ENCODE assay signal across 10 cellular contexts in the genomic region with DNA sequence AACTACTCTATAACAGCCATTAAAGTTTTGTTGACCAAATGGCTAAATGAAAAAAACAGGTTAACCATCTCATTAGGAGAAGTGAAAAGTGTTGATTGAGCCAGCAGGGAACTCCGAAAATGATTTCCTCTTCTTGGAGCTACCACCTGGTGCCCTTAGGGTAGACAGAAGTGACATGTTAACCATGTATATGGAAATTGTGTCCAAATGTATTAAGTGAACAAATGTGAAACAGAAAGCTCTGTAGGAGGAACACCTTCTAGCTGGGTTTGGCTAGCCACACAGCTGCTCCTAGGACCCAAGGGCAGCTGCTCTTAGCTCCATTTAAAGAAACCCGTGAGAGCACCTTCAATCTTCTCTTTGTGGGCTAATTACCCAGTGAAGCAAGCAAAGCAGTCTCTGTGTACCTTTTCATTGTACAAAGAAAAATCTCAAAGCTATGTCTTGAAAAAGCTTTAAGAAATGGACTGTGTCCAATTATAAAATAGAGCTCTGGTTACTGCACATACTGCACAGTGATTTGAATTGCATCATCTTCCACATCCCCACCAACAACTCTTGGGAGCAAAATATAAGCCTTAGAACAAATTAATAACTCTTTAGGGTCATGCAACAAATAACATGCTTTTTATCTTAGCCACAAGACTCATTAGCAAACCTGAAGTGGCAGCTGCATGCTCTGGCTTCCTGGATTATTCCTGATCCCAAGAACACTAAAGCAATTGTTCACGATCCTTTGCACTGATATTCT. TPM values are rescaled to one million over a fixed set of nuclear protein-coding genes. Genes with fewer than 3 reads are reported as not detected.
A peak's percentile ranks its signal among the peaks of the same experiment; 100 is the strongest.
DNase-seq lines count a peak whose midpoint lies in the region; ATAC-seq and TF ChIP-seq lines count a peak whose summit lies in the region.
"Had no signal": no experiment of that assay in that cellular context is flagged by ENCODE, and none has a peak within 500 bp of the region (broad histone marks: within the 10 kb centered on the region; RNA-seq: fewer than 3 reads in every experiment).

No MANE protein-coding gene starts in this region.

- DNase-seq in NCI-H2107 (lab: John Stamatoyannopoulos, UW) (peak; percentile 0), NCI-H1436 (lab: John Stamatoyannopoulos, UW) (no peak), HCEC 1CT (no peak), globus pallidus (ENCODE audit: low spot score) (no peak), Peyer's patch (no peak)
- DNase-seq: T-helper 1 cell had no signal

- TF ChIP-seq POLR2A in Peyer's patch (IDR thresholded peaks at IDR 0.05), result no peak

- H3K27ac Mint-ChIP-seq in nephron, result peak overlapping the region; percentile 47 to 75 (median 68)

- H3K27me3 ChIP-seq in Peyer's patch, result no peaks in the 10 kb centered on the region

- no peak overlapping the region for H3K27ac ChIP-seq in Peyer's patch

- H3K4me1 Mint-ChIP-seq in nephron, result peaks cover 29% of the 10 kb centered on the region
- H3K4me1 Mint-ChIP-seq: central memory CD8-positive, alpha-beta T cell had no signal

- H3K9me3 ChIP-seq in Peyer's patch, result no peaks in the 10 kb centered on the region

- no peaks in the 10 kb centered on the region for H3K36me3 Mint-ChIP-seq in nephron (ENCODE audit: low read depth)

- no peaks in the 10 kb centered on the region for H3K36me3 ChIP-seq in Peyer's patch

- H3K27me3 Mint-ChIP-seq in nephron (ENCODE audit: low read depth), result no peaks in the 10 kb centered on the region

- no peaks in the 10 kb centered on the region for H3K4me1 ChIP-seq in Peyer's patch

- no peak overlapping the region for H3K4me3 ChIP-seq in Peyer's patch

- H3K9me3 Mint-ChIP-seq in nephron, result no peaks in the 10 kb centered on the region
- H3K9me3 Mint-ChIP-seq: central memory CD8-positive, alpha-beta T cell had no signal

- no peak overlapping the region for H3K4me3 Mint-ChIP-seq in nephron
- H3K4me3 Mint-ChIP-seq: central memory CD8-positive, alpha-beta T cell had no signal

- ATAC-seq in GM19025 (IDR thresholded peaks at IDR 0.05; ENCODE audit: low read depth, unreplicated experiment), result peak; percentile 93
- peak; percentile 97 for ATAC-seq in HG02840 (IDR thresholded peaks at IDR 0.05; ENCODE audit: low FRiP score, unreplicated experiment)

- TF ChIP-seq CTCF in nephron (IDR thresholded peaks at IDR 0.05; ENCODE audit: unreplicated experiment in 3 of 3) (no peak), Peyer's patch (IDR thresholded peaks at IDR 0.05) (no peak)

RNA-seq across cellular contexts. Expression of a gene that starts 59.2 kb away (rescaled TPM):
- 10 to 100 TPM; 10.2 to 15.8 (median 10.5) TPM for total RNA-seq in Peyer's patch
